6 cellular contexts compared by ENCODE assay signal in the genomic region with DNA sequence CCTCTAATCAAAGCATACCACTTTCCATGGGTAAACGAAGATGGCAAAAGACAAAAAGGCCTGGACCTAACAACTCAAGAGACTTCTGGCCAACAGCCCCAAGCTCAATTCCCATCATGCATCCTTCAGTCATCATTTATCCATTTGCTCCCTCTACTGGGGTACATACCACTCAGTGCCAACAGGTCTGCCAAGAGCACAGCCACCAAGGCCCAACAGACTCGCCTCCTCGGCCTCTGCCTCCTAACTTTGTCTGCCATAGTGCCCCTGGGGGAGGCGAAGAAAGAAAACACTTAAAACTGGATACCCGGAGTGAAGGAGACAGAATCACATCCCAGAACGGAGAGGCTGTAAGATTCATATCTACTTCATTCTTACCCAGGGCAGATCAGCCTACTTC. TPM values are rescaled to one million over a fixed set of nuclear protein-coding genes. Genes with fewer than 3 reads are reported as not detected.
A peak's percentile ranks its signal among the peaks of the same experiment; 100 is the strongest.
DNase-seq lines count a peak whose midpoint lies in the region; TF ChIP-seq lines count a peak whose summit lies in the region.

No MANE protein-coding gene starts in this region.

- TF ChIP-seq CTCF in GM12873 (IDR thresholded peaks at IDR 0.05; ENCODE audit: insufficient read depth, low read depth, low read length, missing control alignments) (peak; percentile 38), stomach (IDR thresholded peaks at IDR 0.05) (no peak)

- no peaks in the 10 kb centered on the region for H3K27me3 ChIP-seq in stomach

- H3K4me1 ChIP-seq in stomach: peaks cover 20 to 39% (median 32%) of the 10 kb centered on the region in 4 donors

- no peak for TF ChIP-seq POLR2A in stomach (IDR thresholded peaks at IDR 0.05)

- peaks cover 40 to 47% (median 45%) of the 10 kb centered on the region in 4 donors for H3K36me3 ChIP-seq in stomach

- POLR2A ChIA-PET in HEK293T (lab: Yijun Ruan, JAX): interaction anchor here (0.6 to 2.9 kb wide), 15 partner anchors 8 to 265 kb away, joined by 3 to 28 read pairs (median 5); partner anchors contain the start of genes C2CD2L, CENATAC, DDX6 and HMBS

- TF ChIP-seq EP300 in stomach (IDR thresholded peaks at IDR 0.05): no peak

- DNase-seq in RPMI8226: peak; percentile 54
- DNase-seq in fibroblast of the conjunctiva (ENCODE audit: low read depth): peak; percentile 27
- no peak for DNase-seq in stomach
- no peak for DNase-seq in midbrain (lab: John Stamatoyannopoulos, UW)
- DNase-seq in HEK293T (ENCODE audit: extremely low spot score): no peak

- H3K9me3 ChIP-seq in stomach: no peaks in the 10 kb centered on the region

- 18 to 33% (median 29%) methylated on average over 6 of the region's 6 CpGs for WGBS in stomach, 5 donors

- peak overlapping the region; percentile 94 to 98 (median 96) for H3K4me3 ChIP-seq in stomach

- intact Hi-C loops in stomach (cut with DNase I; ENCODE audit: low total_unique reads): no loop called here

- CTCF ChIA-PET in HEK293T (lab: Yijun Ruan, JAX): interaction anchor here (0.8 to 1.3 kb wide), 3 partner anchors 9 to 118 kb away, joined by 4 to 7 read pairs (median 4); partner anchors contain the start of gene VPS11

- peak overlapping the region; percentile 84 to 95 (median 93) for H3K27ac ChIP-seq in stomach

TF ChIP-seq in HEK293T, 16 proteins besides CTCF, POLR2A, EP300 and RAD21:
- no peak for TF ChIP-seq SUZ12 (IDR thresholded peaks at IDR 0.05)
- TF ChIP-seq SP1 (IDR thresholded peaks at IDR 0.05): no peak
- no peak for TF ChIP-seq L3MBTL2 (conservative IDR thresholded peaks at IDR 0.05)
- no peak for TF ChIP-seq FOXM1 (IDR thresholded peaks at IDR 0.05; ENCODE audit: borderline replicate concordance)
- TF ChIP-seq FOXK2 (IDR thresholded peaks at IDR 0.05): no peak
- TF ChIP-seq BHLHE40 (IDR thresholded peaks at IDR 0.05; ENCODE audit: borderline replicate concordance): no peak
- TF ChIP-seq ELF4 (IDR thresholded peaks at IDR 0.05): no peak
- TF ChIP-seq LEF1 (IDR thresholded peaks at IDR 0.05; ENCODE audit: borderline replicate concordance): no peak
- no peak for TF ChIP-seq ZNF384 (IDR thresholded peaks at IDR 0.05)
- TF ChIP-seq CTBP1 (IDR thresholded peaks at IDR 0.05; ENCODE audit: borderline replicate concordance): no peak
- TF ChIP-seq FOXA1 (IDR thresholded peaks at IDR 0.05): no peak
- TF ChIP-seq NFRKB (IDR thresholded peaks at IDR 0.05): no peak

RNA-seq across cellular contexts. Expression of gene HYOU1, which starts 1.1 kb away (rescaled TPM):
- 100 to 1,000 TPM in 2 of 5 donors, 10 to 100 TPM in 3; 46.1 to 127 (median 80.0) TPM for total RNA-seq in stomach
- polyA plus RNA-seq in stomach: 10 to 100 TPM; 12.7 to 57.2 (median 26.7) TPM

RNA-seq across cellular contexts. Expression of gene VPS11, which starts 11.7 kb away (rescaled TPM):
- total RNA-seq in stomach: 100 to 1,000 TPM in 1 of 5 donors, 10 to 100 TPM in 3, 1 to 10 TPM in 1; 8.2 to 190 (median 21.1) TPM
- 10 to 100 TPM; 25.5 to 43.1 (median 40.9) TPM for polyA plus RNA-seq in stomach

RNA-seq across cellular contexts. Expression of gene SLC37A4, which starts 25.2 kb away (rescaled TPM):
- 100 to 1,000 TPM in 1 of 5 donors, 10 to 100 TPM in 4; 16.3 to 126 (median 23.5) TPM for total RNA-seq in stomach
- polyA plus RNA-seq in stomach: 10 to 100 TPM; 12.4 to 14.6 (median 13.0) TPM

RNA-seq across cellular contexts. Expression of gene HMBS, which starts 28.8 kb away (rescaled TPM):
- total RNA-seq in stomach: 10 to 100 TPM in 1 of 5 donors, 1 to 10 TPM in 3, not detected in 1; 3.8 to 15.9 (median 8.1) TPM
- polyA plus RNA-seq in stomach: 10 to 100 TPM; 23.0 to 25.0 (median 23.5) TPM

RNA-seq across cellular contexts. Expression of gene TRAPPC4, which starts 37.3 kb away (rescaled TPM):
- 10 to 100 TPM; 13.4 to 81.4 (median 20.0) TPM for total RNA-seq in stomach
- polyA plus RNA-seq in stomach: 10 to 100 TPM; 29.6 to 49.6 (median 34.1) TPM

Comparison
In these comparisons a context has a peak if more than half of its experiments do, and no peak if none do; other contexts are left out.
1. DNase-seq: peak in RPMI8226 (single experiment) and fibroblast of the conjunctiva (single experiment); none in stomach (single experiment), midbrain (single experiment) and HEK293T (single experiment).